In genomic region chr11:70067591-70068341, GRCh38 we compare ENCODE assay signal across 12 cellular contexts. TPM values are rescaled to one million over a fixed set of nuclear protein-coding genes. Genes with fewer than 3 reads are reported as not detected.
A peak's percentile ranks its signal among the peaks of the same experiment; 100 is the strongest.
DNase-seq lines count a peak whose midpoint lies in the region; ATAC-seq, FAIRE-seq and TF ChIP-seq lines count a peak whose summit lies in the region.
"Had no signal": no experiment of that assay in that cellular context is flagged by ENCODE, and none has a peak within 500 bp of the region (broad histone marks: within the 10 kb centered on the region; RNA-seq: fewer than 3 reads in every experiment).

No MANE protein-coding gene starts in this region.

- H2BK12ac ChIP-seq in H1 (ENCODE audit: low read depth, low read length): no peak overlapping the region; the same call in 1 of the 2 replicates

- H3K4me1 Mint-ChIP-seq in osteocyte (ENCODE audit: unreplicated experiment): peaks cover 8% of the 10 kb centered on the region
- no peaks in the 10 kb centered on the region for H3K4me1 Mint-ChIP-seq in naive thymus-derived CD4-positive, alpha-beta T cell
- H3K4me1 Mint-ChIP-seq: memory B cell had no signal

- no peak overlapping the region for H4K91ac ChIP-seq in H1 (replicated peaks; ENCODE audit: insufficient read length, low read length)

- H3K27me3 ChIP-seq in H1 (replicated peaks in 1 of 4; ENCODE audit: control insufficient read depth in 3 of 4, extremely low read depth in 1 of 4, insufficient read depth in 3 of 4, low read length in 3 of 4): peaks cover 0 to 7% (median 0%) of the 10 kb centered on the region in 4 experiments; a peak in 1 of 7 replicates
- no peaks in the 10 kb centered on the region for H3K27me3 ChIP-seq in naive thymus-derived CD4-positive, alpha-beta T cell (ENCODE audit: control insufficient read depth in 2 of 2, insufficient read depth in 2 of 2, low read length in 2 of 2)

- H2BK5ac ChIP-seq in H1 (ENCODE audit: low read depth, low read length): no peak overlapping the region

- FAIRE-seq in H1 (lab: Jason Lieb, UNC): peak; percentile 68

- no peak overlapping the region for H3K56ac ChIP-seq in H1 (replicated peaks; ENCODE audit: insufficient read length, low read depth, low read length)

- no peaks in the 10 kb centered on the region for H3K36me3 Mint-ChIP-seq in osteocyte (ENCODE audit: unreplicated experiment)
- H3K36me3 Mint-ChIP-seq in naive thymus-derived CD4-positive, alpha-beta T cell: no peaks in the 10 kb centered on the region
- H3K36me3 Mint-ChIP-seq: memory B cell had no signal

- H3K23me2 ChIP-seq in H1 (ENCODE audit: low read depth, low read length): 0 out of 2 replicates have a peak, but pooled peaks cover under 1% of the 10 kb centered on the region

- no peaks in the 10 kb centered on the region for H3K9me3 ChIP-seq in H1 (ENCODE audit: insufficient read depth in 2 of 2, low read depth in 1 of 2, low read length in 1 of 2)
- no peaks in the 10 kb centered on the region for H3K9me3 ChIP-seq in naive thymus-derived CD4-positive, alpha-beta T cell (ENCODE audit: control insufficient read depth in 2 of 3, low read length in 3 of 3)
- H3K9me3 ChIP-seq: adrenal gland had no signal

- H3K14ac ChIP-seq in H1 (ENCODE audit: insufficient read length): no peak overlapping the region

- H3K79me1 ChIP-seq in H1 (ENCODE audit: low read depth, low read length): no peaks in the 10 kb centered on the region

- no peak overlapping the region for H4K5ac ChIP-seq in H1 (ENCODE audit: insufficient read length, low read depth, low read length)

- intact Hi-C loops in naive thymus-derived CD4-positive, alpha-beta T cell (cut with micrococcal nuclease): no loop called here

- no peaks in the 10 kb centered on the region for H3K9me3 Mint-ChIP-seq in osteocyte (ENCODE audit: unreplicated experiment)
- H3K9me3 Mint-ChIP-seq in naive thymus-derived CD4-positive, alpha-beta T cell: peaks cover 0 to 2% (median 0%) of the 10 kb centered on the region in 11 donors
- H3K9me3 Mint-ChIP-seq: HFFc6; memory B cell; T-helper 2 cell treated with Interferon-gamma antibody and Interleukin-4, amounts not matched to agents 5 μg/mL and 100 μg/mL, for 36 hours had no signal

- no peak for TF ChIP-seq EP300 in H1 (IDR thresholded peaks at IDR 0.05; ENCODE audit: borderline replicate concordance in 1 of 2, low read depth in 2 of 2, low read length in 2 of 2)

- ATAC-seq in naive thymus-derived CD4-positive, alpha-beta T cell: no peak

- no peak overlapping the region for H3K27ac Mint-ChIP-seq in osteocyte (ENCODE audit: unreplicated experiment)
- no peak overlapping the region for H3K27ac Mint-ChIP-seq in naive thymus-derived CD4-positive, alpha-beta T cell
- H3K27ac Mint-ChIP-seq: HFFc6; memory B cell; T-helper 2 cell treated with Interferon-gamma antibody and Interleukin-4, amounts not matched to agents 5 μg/mL and 100 μg/mL, for 36 hours had no signal

- H2BK120ac ChIP-seq in H1 (replicated peaks; ENCODE audit: low read depth, low read length): no peak overlapping the region

- H3K23ac ChIP-seq in H1 (ENCODE audit: insufficient read length): no peak overlapping the region

- no peak overlapping the region for H3K4ac ChIP-seq in H1 (replicated peaks; ENCODE audit: insufficient read length, low read depth, low read length)

- H4K20me1 ChIP-seq in H1 (replicated peaks in 1 of 2; ENCODE audit: control insufficient read depth in 1 of 2, insufficient read depth in 2 of 2, low read length in 2 of 2): no peaks in the 10 kb centered on the region

- TF ChIP-seq RAD21 in H1 (IDR thresholded peaks at IDR 0.05 in 1 of 2, conservative IDR thresholded peaks at IDR 0.05 in 1 of 2; ENCODE audit: low read depth in 2 of 2, low read length in 2 of 2): peak; percentile 33 to 48; a peak in 3 of 4 replicates

- no peak overlapping the region for H3K27ac ChIP-seq in H1 (ENCODE audit: low read depth, low read length)
- no peak overlapping the region for H3K27ac ChIP-seq in naive thymus-derived CD4-positive, alpha-beta T cell (ENCODE audit: low read depth, low read length)
- H3K27ac ChIP-seq: adrenal gland had no signal

- H3K27me3 Mint-ChIP-seq in osteocyte (ENCODE audit: unreplicated experiment): peaks cover 76% of the 10 kb centered on the region
- peaks cover 30 to 68% (median 46%) of the 10 kb centered on the region in 5 donors for H3K27me3 Mint-ChIP-seq in naive thymus-derived CD4-positive, alpha-beta T cell

- no peak overlapping the region for H2AK5ac ChIP-seq in H1 (ENCODE audit: low read depth, low read length)

- no peak overlapping the region for H3K9ac ChIP-seq in H1 (replicated peaks in 1 of 4; ENCODE audit: extremely low read depth in 1 of 4, low read depth in 3 of 4, low read length in 3 of 4)

- H3K36me3 ChIP-seq in H1 (ENCODE audit: control insufficient read depth in 2 of 4, insufficient read depth in 4 of 4, low read length in 3 of 4): no peaks in the 10 kb centered on the region
- no peaks in the 10 kb centered on the region for H3K36me3 ChIP-seq in naive thymus-derived CD4-positive, alpha-beta T cell (ENCODE audit: control insufficient read depth in 2 of 3, insufficient read depth in 3 of 3, low read length in 3 of 3)
- H3K36me3 ChIP-seq: adrenal gland had no signal

- H3K79me2 ChIP-seq in H1 (ENCODE audit: control insufficient read depth in 1 of 2, insufficient read depth in 2 of 2, low read length in 2 of 2): no peaks in the 10 kb centered on the region

- WGBS in H1 (ENCODE audit: extremely low coverage in 1 of 2, insufficient coverage in 1 of 2, insufficient read length in 1 of 2, insufficient replicate concordance in 2 of 2, low coverage in 1 of 2, low lambda C conversion rate in 2 of 2, missing lambda C conversion rate in 1 of 2), 2 experiments: 65% methylated on average over 18 of the region's 20 CpGs; no CpG with 5 or more reads in 1 of the 2 experiments

- TF ChIP-seq CTCF in GM13976 (IDR thresholded peaks at IDR 0.05; ENCODE audit: borderline replicate concordance, control extremely low read depth, extremely low read depth, insufficient read depth, missing control alignments): no peak
- peak in 1 of 3 experiments; percentile 30; a peak in 2 of 4 replicates for TF ChIP-seq CTCF in H1 (IDR thresholded peaks at IDR 0.05; ENCODE audit: control extremely low read depth in 1 of 3, insufficient read depth in 1 of 3, low read depth in 1 of 3, low read length in 3 of 3)
- TF ChIP-seq CTCF in osteocyte (IDR thresholded peaks at IDR 0.05): no peak

- no peak overlapping the region; the same call in 1 of the 2 replicates for H4K8ac ChIP-seq in H1 (ENCODE audit: extremely low read depth, insufficient read depth, low read length)

- no peak overlapping the region for H2AFZ ChIP-seq in H1 (ENCODE audit: low read length)

- no peak overlapping the region for H3K4me3 ChIP-seq in H1 (ENCODE audit: extremely low read depth in 1 of 4, insufficient read depth in 2 of 4, low read depth in 3 of 4, low read length in 4 of 4)
- H3K4me3 ChIP-seq in naive thymus-derived CD4-positive, alpha-beta T cell (ENCODE audit: low read length): no peak overlapping the region
- H3K4me3 ChIP-seq: adrenal gland had no signal

- peak overlapping the region; percentile 2 to 30; a peak in 2 of 4 replicates for H3K4me2 ChIP-seq in H1 (ENCODE audit: insufficient read depth in 1 of 2, low read depth in 2 of 2, low read length in 2 of 2)

- in situ Hi-C loops in GM13976 (cut with MboI; ENCODE audit: low sequenced_read_pairs, unreplicated experiment): no loop called here

- POLR2A ChIA-PET in H1 (lab: Charles Lee; ENCODE audit: partially characterized antibody): interaction anchor here (0.9 kb wide), 1 partner anchor 11 kb away, joined by 3 read pairs; no protein-coding TSS in a partner anchor
- POLR2A ChIA-PET in naive thymus-derived CD4-positive, alpha-beta T cell (lab: Charles Lee): no interaction called here

- H2BK15ac ChIP-seq in H1 (ENCODE audit: low read length): no peak overlapping the region

- H2BK20ac ChIP-seq in H1 (ENCODE audit: low read length): no peak overlapping the region

- no peak overlapping the region for H3K18ac ChIP-seq in H1 (ENCODE audit: extremely low read depth, low read length)

- H3K4me1 ChIP-seq in H1 (replicated peaks in 1 of 4; ENCODE audit: control insufficient read depth in 3 of 4, insufficient read depth in 4 of 4, low read length in 3 of 4): peaks cover 11 to 35% (median 13%) of the 10 kb centered on the region in 4 experiments
- no peaks in the 10 kb centered on the region for H3K4me1 ChIP-seq in naive thymus-derived CD4-positive, alpha-beta T cell (ENCODE audit: control insufficient read depth in 2 of 2, insufficient read depth in 2 of 2, low read length in 2 of 2)
- H3K4me1 ChIP-seq: adrenal gland had no signal

- DNase-seq in GM13976 (ENCODE audit: low spot score): peak; percentile 21
- DNase-seq in NCI-H345 (lab: John Stamatoyannopoulos, UW): peak; percentile 55
- DNase-seq in H1 (ENCODE audit: low read depth in 1 of 2, low spot score in 2 of 2): peak in 1 of 2 experiments; percentile 50
- DNase-seq in osteocyte (ENCODE audit: extremely low spot score, unreplicated experiment): peak; percentile 71
- no peak for DNase-seq in naive thymus-derived CD4-positive, alpha-beta T cell
- no peak for DNase-seq in activated naive CD4-positive, alpha-beta T cell treated with anti-CD3 and anti-CD28 coated beads, Interleukin-2, amount 50 U/mL, for 16 hours
- DNase-seq in dermis blood vessel endothelial cell: no peak
- no peak for DNase-seq in cortex of kidney (lab: John Stamatoyannopoulos, UW)
- DNase-seq: HFFc6 had no signal

- CTCF ChIA-PET in H1 (lab: Charles Lee; ENCODE audit: partially characterized antibody): interaction anchor here (1.0 to 11.2 kb wide), 11 partner anchors 12 to 154 kb away, joined by 3 to 103 read pairs (median 6); no protein-coding TSS in a partner anchor
- CTCF ChIA-PET in naive thymus-derived CD4-positive, alpha-beta T cell (lab: Charles Lee): no interaction called here

- no peak for TF ChIP-seq POLR2A in H1 (IDR thresholded peaks at IDR 0.05; ENCODE audit: control extremely low read depth in 1 of 2, low read depth in 2 of 2, low read length in 2 of 2)

- H3K4me3 Mint-ChIP-seq in osteocyte (ENCODE audit: unreplicated experiment): no peak overlapping the region
- no peak overlapping the region for H3K4me3 Mint-ChIP-seq in naive thymus-derived CD4-positive, alpha-beta T cell
- H3K4me3 Mint-ChIP-seq: HFFc6; memory B cell; T-helper 2 cell treated with Interferon-gamma antibody and Interleukin-4, amounts not matched to agents 5 μg/mL and 100 μg/mL, for 36 hours had no signal

RNA-seq across cellular contexts. Expression of gene ANO1, which starts 10.4 kb away (rescaled TPM):
- total RNA-seq in H1 (2021; fragmentation: NEBNext Ultra II Directional; extraction: Animal tissue kit (Norgen Biotek cat#: 25700)): 4.3 and 5.0 TPM in 2 replicates
- polyA plus RNA-seq in H1 (2011; rRNA removed): 3.6 and 4.7 TPM in 2 replicates
- 2.7 TPM for polyA plus RNA-seq in H1 (2011; cell fraction: cytosol; rRNA removed)
- polyA plus RNA-seq in H1 (2011; cell fraction: nucleus; rRNA removed): 8.2 TPM
- polyA plus RNA-seq in H1 (2012, experiment 1 of 2): 3.5 to 8.6 TPM (median 6.9 TPM) in 4 replicates
- 1.3 TPM for polyA plus RNA-seq in H1 (2012, experiment 2 of 2)
- polyA plus RNA-seq in H1 (2013, experiment 1 of 2): 4.9 TPM
- 4.3 TPM for polyA plus RNA-seq in H1 (2013, experiment 2 of 2)
- 3.2 and 6.5 TPM in 2 replicates for polyA minus RNA-seq in H1 (2011; rRNA and poly(A)+ RNA removed)
- polyA minus RNA-seq in H1 (2011; cell fraction: cytosol; rRNA and poly(A)+ RNA removed): 3.9 TPM
- polyA minus RNA-seq in H1 (2011; cell fraction: nucleus; rRNA and poly(A)+ RNA removed): 6.7 TPM
- total RNA-seq in osteocyte (not detected in 2 replicates), dermis blood vessel endothelial cell (under 0.01 TPM in 1 of 2 replicates, not detected in the other)
- total RNA-seq in naive thymus-derived CD4-positive, alpha-beta T cell: not detected
- not detected for polyA plus RNA-seq in naive thymus-derived CD4-positive, alpha-beta T cell
- total RNA-seq: HFFc6 had no signal

Comparison
In these comparisons a context has a peak if more than half of its experiments do, and no peak if none do; other contexts are left out.
1. DNase-seq: peak in GM13976 (single experiment), NCI-H345 (single experiment) and osteocyte (single experiment); none in naive thymus-derived CD4-positive, alpha-beta T cell (0 of 9), activated naive CD4-positive, alpha-beta T cell treated with anti-CD3 and anti-CD28 coated beads, Interleukin-2, amount 50 U/mL, for 16 hours (single experiment), dermis blood vessel endothelial cell (single experiment) and cortex of kidney (single experiment).